In genomic region chr22:30178180-30179126, GRCh38 we compare ENCODE assay signal across 1 cellular context.
TF ChIP-seq lines count a peak whose summit lies in the region.

No MANE protein-coding gene starts in this region.

TF ChIP-seq in GM23338, 12 proteins besides CTCF, POLR2A, EP300 and RAD21 (continued from another document):
- TF ChIP-seq, protein P1, sequence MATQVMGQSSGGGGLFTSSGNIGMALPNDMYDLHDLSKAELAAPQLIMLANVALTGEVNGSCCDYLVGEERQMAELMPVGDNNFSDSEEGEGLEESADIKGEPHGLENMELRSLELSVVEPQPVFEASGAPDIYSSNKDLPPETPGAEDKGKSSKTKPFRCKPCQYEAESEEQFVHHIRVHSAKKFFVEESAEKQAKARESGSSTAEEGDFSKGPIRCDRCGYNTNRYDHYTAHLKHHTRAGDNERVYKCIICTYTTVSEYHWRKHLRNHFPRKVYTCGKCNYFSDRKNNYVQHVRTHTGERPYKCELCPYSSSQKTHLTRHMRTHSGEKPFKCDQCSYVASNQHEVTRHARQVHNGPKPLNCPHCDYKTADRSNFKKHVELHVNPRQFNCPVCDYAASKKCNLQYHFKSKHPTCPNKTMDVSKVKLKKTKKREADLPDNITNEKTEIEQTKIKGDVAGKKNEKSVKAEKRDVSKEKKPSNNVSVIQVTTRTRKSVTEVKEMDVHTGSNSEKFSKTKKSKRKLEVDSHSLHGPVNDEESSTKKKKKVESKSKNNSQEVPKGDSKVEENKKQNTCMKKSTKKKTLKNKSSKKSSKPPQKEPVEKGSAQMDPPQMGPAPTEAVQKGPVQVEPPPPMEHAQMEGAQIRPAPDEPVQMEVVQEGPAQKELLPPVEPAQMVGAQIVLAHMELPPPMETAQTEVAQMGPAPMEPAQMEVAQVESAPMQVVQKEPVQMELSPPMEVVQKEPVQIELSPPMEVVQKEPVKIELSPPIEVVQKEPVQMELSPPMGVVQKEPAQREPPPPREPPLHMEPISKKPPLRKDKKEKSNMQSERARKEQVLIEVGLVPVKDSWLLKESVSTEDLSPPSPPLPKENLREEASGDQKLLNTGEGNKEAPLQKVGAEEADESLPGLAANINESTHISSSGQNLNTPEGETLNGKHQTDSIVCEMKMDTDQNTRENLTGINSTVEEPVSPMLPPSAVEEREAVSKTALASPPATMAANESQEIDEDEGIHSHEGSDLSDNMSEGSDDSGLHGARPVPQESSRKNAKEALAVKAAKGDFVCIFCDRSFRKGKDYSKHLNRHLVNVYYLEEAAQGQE (IDR thresholded peaks at IDR 0.05; ENCODE audit: unreplicated experiment): no peak
- TF ChIP-seq ZNF114 (CRISPR knock-in tag; IDR thresholded peaks at IDR 0.05) (no peak), ZNF331 (CRISPR knock-in tag; IDR thresholded peaks at IDR 0.05; ENCODE audit: low read depth) (no peak), NANOG (IDR thresholded peaks at IDR 0.05; ENCODE audit: borderline replicate concordance) (no peak), STAT1 (IDR thresholded peaks at IDR 0.05; ENCODE audit: unreplicated experiment) (no peak), EZH2phosphoT487 (IDR thresholded peaks at IDR 0.05; ENCODE audit: unreplicated experiment) (no peak), CREB1 (CRISPR knock-in tag; IDR thresholded peaks at IDR 0.05; ENCODE audit: low read depth) (no peak)
- TF ChIP-seq, protein P2, sequence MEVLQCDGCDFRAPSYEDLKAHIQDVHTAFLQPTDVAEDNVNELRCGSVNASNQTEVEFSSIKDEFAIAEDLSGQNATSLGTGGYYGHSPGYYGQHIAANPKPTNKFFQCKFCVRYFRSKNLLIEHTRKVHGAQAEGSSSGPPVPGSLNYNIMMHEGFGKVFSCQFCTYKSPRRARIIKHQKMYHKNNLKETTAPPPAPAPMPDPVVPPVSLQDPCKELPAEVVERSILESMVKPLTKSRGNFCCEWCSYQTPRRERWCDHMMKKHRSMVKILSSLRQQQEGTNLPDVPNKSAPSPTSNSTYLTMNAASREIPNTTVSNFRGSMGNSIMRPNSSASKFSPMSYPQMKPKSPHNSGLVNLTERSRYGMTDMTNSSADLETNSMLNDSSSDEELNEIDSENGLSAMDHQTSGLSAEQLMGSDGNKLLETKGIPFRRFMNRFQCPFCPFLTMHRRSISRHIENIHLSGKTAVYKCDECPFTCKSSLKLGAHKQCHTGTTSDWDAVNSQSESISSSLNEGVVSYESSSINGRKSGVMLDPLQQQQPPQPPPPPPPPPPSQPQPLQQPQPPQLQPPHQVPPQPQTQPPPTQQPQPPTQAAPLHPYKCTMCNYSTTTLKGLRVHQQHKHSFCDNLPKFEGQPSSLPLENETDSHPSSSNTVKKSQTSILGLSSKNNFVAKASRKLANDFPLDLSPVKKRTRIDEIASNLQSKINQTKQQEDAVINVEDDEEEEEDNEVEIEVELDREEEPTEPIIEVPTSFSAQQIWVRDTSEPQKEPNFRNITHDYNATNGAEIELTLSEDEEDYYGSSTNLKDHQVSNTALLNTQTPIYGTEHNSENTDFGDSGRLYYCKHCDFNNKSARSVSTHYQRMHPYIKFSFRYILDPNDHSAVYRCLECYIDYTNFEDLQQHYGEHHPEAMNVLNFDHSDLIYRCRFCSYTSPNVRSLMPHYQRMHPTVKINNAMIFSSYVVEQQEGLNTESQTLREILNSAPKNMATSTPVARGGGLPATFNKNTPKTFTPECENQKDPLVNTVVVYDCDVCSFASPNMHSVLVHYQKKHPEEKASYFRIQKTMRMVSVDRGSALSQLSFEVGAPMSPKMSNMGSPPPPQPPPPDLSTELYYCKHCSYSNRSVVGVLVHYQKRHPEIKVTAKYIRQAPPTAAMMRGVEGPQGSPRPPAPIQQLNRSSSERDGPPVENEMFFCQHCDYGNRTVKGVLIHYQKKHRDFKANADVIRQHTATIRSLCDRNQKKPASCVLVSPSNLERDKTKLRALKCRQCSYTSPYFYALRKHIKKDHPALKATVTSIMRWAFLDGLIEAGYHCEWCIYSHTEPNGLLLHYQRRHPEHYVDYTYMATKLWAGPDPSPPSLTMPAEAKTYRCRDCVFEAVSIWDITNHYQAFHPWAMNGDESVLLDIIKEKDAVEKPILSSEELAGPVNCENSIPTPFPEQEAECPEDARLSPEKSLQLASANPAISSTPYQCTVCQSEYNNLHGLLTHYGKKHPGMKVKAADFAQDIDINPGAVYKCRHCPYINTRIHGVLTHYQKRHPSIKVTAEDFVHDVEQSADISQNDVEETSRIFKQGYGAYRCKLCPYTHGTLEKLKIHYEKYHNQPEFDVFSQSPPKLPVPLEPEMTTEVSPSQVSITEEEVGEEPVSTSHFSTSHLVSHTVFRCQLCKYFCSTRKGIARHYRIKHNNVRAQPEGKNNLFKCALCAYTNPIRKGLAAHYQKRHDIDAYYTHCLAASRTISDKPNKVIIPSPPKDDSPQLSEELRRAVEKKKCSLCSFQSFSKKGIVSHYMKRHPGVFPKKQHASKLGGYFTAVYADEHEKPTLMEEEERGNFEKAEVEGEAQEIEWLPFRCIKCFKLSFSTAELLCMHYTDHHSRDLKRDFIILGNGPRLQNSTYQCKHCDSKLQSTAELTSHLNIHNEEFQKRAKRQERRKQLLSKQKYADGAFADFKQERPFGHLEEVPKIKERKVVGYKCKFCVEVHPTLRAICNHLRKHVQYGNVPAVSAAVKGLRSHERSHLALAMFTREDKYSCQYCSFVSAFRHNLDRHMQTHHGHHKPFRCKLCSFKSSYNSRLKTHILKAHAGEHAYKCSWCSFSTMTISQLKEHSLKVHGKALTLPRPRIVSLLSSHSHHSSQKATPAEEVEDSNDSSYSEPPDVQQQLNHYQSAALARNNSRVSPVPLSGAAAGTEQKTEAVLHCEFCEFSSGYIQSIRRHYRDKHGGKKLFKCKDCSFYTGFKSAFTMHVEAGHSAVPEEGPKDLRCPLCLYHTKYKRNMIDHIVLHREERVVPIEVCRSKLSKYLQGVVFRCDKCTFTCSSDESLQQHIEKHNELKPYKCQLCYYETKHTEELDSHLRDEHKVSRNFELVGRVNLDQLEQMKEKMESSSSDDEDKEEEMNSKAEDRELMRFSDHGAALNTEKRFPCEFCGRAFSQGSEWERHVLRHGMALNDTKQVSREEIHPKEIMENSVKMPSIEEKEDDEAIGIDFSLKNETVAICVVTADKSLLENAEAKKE (CRISPR knock-in tag; IDR thresholded peaks at IDR 0.05): no peak
